Comparison of ENCODE assay signal across 19 cellular contexts in the genomic region with DNA sequence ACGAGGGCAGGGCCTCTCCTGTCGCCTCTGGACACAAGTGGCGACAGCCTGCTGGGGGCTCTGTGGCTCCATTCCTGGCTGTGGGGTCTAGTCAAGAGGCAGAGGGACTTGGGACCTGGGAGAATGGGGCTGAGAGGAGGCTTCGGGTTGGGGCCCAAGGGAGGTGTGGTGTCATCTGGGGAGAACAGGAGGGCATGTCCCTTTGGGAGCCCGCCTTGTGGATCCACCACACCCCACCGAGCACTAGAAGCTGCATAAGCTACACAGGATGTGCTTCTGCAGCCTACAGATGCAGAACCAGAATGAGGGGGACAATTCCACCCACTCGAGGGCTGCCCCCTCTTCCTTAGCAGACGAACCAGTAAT. TPM values are rescaled to one million over a fixed set of nuclear protein-coding genes. Genes with fewer than 3 reads are reported as not detected.
A peak's percentile ranks its signal among the peaks of the same experiment; 100 is the strongest.
DNase-seq lines count a peak whose midpoint lies in the region; ATAC-seq, FAIRE-seq and TF ChIP-seq lines count a peak whose summit lies in the region.
"Had no signal": no experiment of that assay in that cellular context is flagged by ENCODE, and none has a peak within 500 bp of the region (broad histone marks: within the 10 kb centered on the region; RNA-seq: fewer than 3 reads in every experiment).

No MANE protein-coding gene starts in this region.

- H3K4me3 ChIP-seq in left ventricle myocardium inferior: no peak overlapping the region
- H3K4me3 ChIP-seq in astrocyte (ENCODE audit: insufficient read depth, low read depth, low read length): no peak overlapping the region
- no peak overlapping the region for H3K4me3 ChIP-seq in muscle layer of duodenum (ENCODE audit: low read depth in 1 of 2, low read length in 2 of 2)
- no peak overlapping the region for H3K4me3 ChIP-seq in vagina
- no peak overlapping the region for H3K4me3 ChIP-seq in SJCRH30

- no peak for FAIRE-seq in astrocyte (lab: Jason Lieb, UNC)

- H3K27me3 ChIP-seq in left ventricle myocardium inferior (ENCODE audit: low read depth): no peaks in the 10 kb centered on the region
- H3K27me3 ChIP-seq in astrocyte (ENCODE audit: insufficient read depth, low read length): no peaks in the 10 kb centered on the region
- H3K27me3 ChIP-seq in muscle layer of duodenum (ENCODE audit: low read depth, low read length): no peaks in the 10 kb centered on the region
- H3K27me3 ChIP-seq in vagina: no peaks in the 10 kb centered on the region
- H3K27me3 ChIP-seq in SJCRH30: no peaks in the 10 kb centered on the region

- peaks cover 6% of the 10 kb centered on the region for H3K36me3 Mint-ChIP-seq in astrocyte (ENCODE audit: low read depth, unreplicated experiment)
- H3K36me3 Mint-ChIP-seq in activated T-cell treated with anti-CD3 and anti-CD28 coated beads, Interleukin-2, amount 50 U/mL, for 24 hours (ENCODE audit: low read depth): peaks cover 43% of the 10 kb centered on the region

- H3K27me3 Mint-ChIP-seq in astrocyte (ENCODE audit: low read depth, unreplicated experiment): peaks cover 12% of the 10 kb centered on the region
- H3K27me3 Mint-ChIP-seq in activated T-cell treated with anti-CD3 and anti-CD28 coated beads, Interleukin-2, amount 50 U/mL, for 24 hours: no peaks in the 10 kb centered on the region
- H3K27me3 Mint-ChIP-seq: activated CD4-positive, alpha-beta T cell treated with anti-CD3 and anti-CD28 coated beads, Interleukin-2, amount 10 ng/mL, durations not matched to agents 7 days and 5 days; activated naive CD8-positive, alpha-beta T cell treated with anti-CD3 and anti-CD28 coated beads for 36 hours had no signal

- TF ChIP-seq CTCF in left ventricle myocardium inferior (IDR thresholded peaks at IDR 0.05; ENCODE audit: borderline replicate concordance) (no peak), astrocyte (IDR thresholded peaks at IDR 0.05; ENCODE audit: insufficient read depth, low read depth, low read length) (no peak), vagina (IDR thresholded peaks at IDR 0.05) (no peak)

- peak; percentile 55 for DNase-seq in Right ventricle myocardium inferior (ENCODE audit: missing footprints)
- no peak for DNase-seq in left ventricle myocardium inferior
- no peak for DNase-seq in astrocyte (ENCODE audit: low read depth)
- no peak for DNase-seq in vagina (ENCODE audit: extremely low spot score in 2 of 2)
- no peak for DNase-seq in activated T-cell treated with anti-CD3 and anti-CD28 coated beads, Interleukin-2, amount 50 U/mL, for 24 hours
- DNase-seq in NCI-H774 (lab: John Stamatoyannopoulos, UW): no peak
- no peak for DNase-seq in SJCRH30
- DNase-seq: activated CD4-positive, alpha-beta T cell treated with anti-CD3 and anti-CD28 coated beads, Interleukin-2, amount 10 ng/mL, durations not matched to agents 7 days and 5 days; activated naive CD8-positive, alpha-beta T cell treated with anti-CD3 and anti-CD28 coated beads for 36 hours; activated T-cell treated with anti-CD3 and anti-CD28 coated beads, Interleukin-2, amount 50 U/mL, for 4 hours; cerebellar nuclear complex; COR-L47; NCI-H446 treated with DMSO at 0.1 percent for 48 hours had no signal

- H3K9me3 ChIP-seq in left ventricle myocardium inferior (replicated peaks) (no peaks in the 10 kb centered on the region), astrocyte (ENCODE audit: insufficient read depth, low read depth, low read length) (no peaks in the 10 kb centered on the region), muscle layer of duodenum (ENCODE audit: control insufficient read depth in 1 of 2, low read length in 2 of 2) (no peaks in the 10 kb centered on the region), vagina (no peaks in the 10 kb centered on the region), SJCRH30 (replicated peaks) (no peaks in the 10 kb centered on the region)

- peak overlapping the region; percentile 78 for H3K4me2 ChIP-seq in astrocyte (ENCODE audit: low read length)

- H3K36me3 ChIP-seq in left ventricle myocardium inferior (peaks cover 49% of the 10 kb centered on the region), astrocyte (ENCODE audit: insufficient read depth, low read length) (peaks cover 3% of the 10 kb centered on the region), muscle layer of duodenum (ENCODE audit: control insufficient read depth in 1 of 2, insufficient read depth in 2 of 2, low read length in 2 of 2) (peaks cover 7 to 17% of the 10 kb centered on the region in 2 donors), vagina (peaks cover 0 to 34% of the 10 kb centered on the region in 2 donors), SJCRH30 (peaks cover 8% of the 10 kb centered on the region)

- no peak overlapping the region for H3K27ac Mint-ChIP-seq in astrocyte (ENCODE audit: unreplicated experiment)
- no peak overlapping the region for H3K27ac Mint-ChIP-seq in activated T-cell treated with anti-CD3 and anti-CD28 coated beads, Interleukin-2, amount 50 U/mL, for 24 hours
- H3K27ac Mint-ChIP-seq: activated naive CD8-positive, alpha-beta T cell treated with anti-CD3 and anti-CD28 coated beads for 36 hours had no signal

- H3K79me2 ChIP-seq in astrocyte (ENCODE audit: insufficient read depth, low read length): peaks cover 20% of the 10 kb centered on the region
- H3K79me2 ChIP-seq: parathyroid adenoma had no signal

- intact Hi-C loops in Right ventricle myocardium inferior (cut with DNase I): no loop called here
- intact Hi-C loops in left ventricle myocardium inferior (cut with micrococcal nuclease): no loop called here
- intact Hi-C loops in vagina (cut with DNase I): no loop called here

- peaks cover 20% of the 10 kb centered on the region for H3K4me1 Mint-ChIP-seq in astrocyte (ENCODE audit: low read depth, unreplicated experiment)
- H3K4me1 Mint-ChIP-seq in activated T-cell treated with anti-CD3 and anti-CD28 coated beads, Interleukin-2, amount 50 U/mL, for 24 hours (ENCODE audit: low read depth): peaks cover 30% of the 10 kb centered on the region

- no peak overlapping the region for H3K4me3 Mint-ChIP-seq in astrocyte (ENCODE audit: unreplicated experiment)
- H3K4me3 Mint-ChIP-seq in activated T-cell treated with anti-CD3 and anti-CD28 coated beads, Interleukin-2, amount 50 U/mL, for 24 hours: no peak overlapping the region
- H3K4me3 Mint-ChIP-seq: activated CD4-positive, alpha-beta T cell treated with anti-CD3 and anti-CD28 coated beads, Interleukin-2, amount 10 ng/mL, durations not matched to agents 7 days and 5 days; activated naive CD8-positive, alpha-beta T cell treated with anti-CD3 and anti-CD28 coated beads for 36 hours; activated T-cell treated with anti-CD3 and anti-CD28 coated beads, Interleukin-2, amount 50 U/mL, for 4 hours had no signal

- H3K4me1 ChIP-seq in left ventricle myocardium inferior (peaks cover 42% of the 10 kb centered on the region), astrocyte (ENCODE audit: insufficient read depth, low read length) (peaks cover 49% of the 10 kb centered on the region), muscle layer of duodenum (ENCODE audit: control insufficient read depth in 1 of 2, insufficient read depth in 2 of 2, low read length in 2 of 2) (peaks cover 4 to 27% of the 10 kb centered on the region in 2 donors), vagina (peaks cover 65% of the 10 kb centered on the region), SJCRH30 (peaks cover 24% of the 10 kb centered on the region)
- H3K4me1 ChIP-seq: parathyroid adenoma had no signal

- H3K27ac ChIP-seq in left ventricle myocardium inferior (replicated peaks) (no peak overlapping the region), astrocyte (ENCODE audit: low read depth, low read length) (peak overlapping the region; percentile 78), muscle layer of duodenum (ENCODE audit: low read length) (peak overlapping the region; percentile 20), vagina (peak overlapping the region; percentile 90), SJCRH30 (no peak overlapping the region)
- H3K27ac ChIP-seq: HL-60, parathyroid adenoma had no signal

- peak overlapping the region; percentile 58 for H3K9ac ChIP-seq in astrocyte (ENCODE audit: low read length)
- H3K9ac ChIP-seq: parathyroid adenoma had no signal

- H3K9me3 Mint-ChIP-seq in astrocyte (ENCODE audit: unreplicated experiment): no peaks in the 10 kb centered on the region
- no peaks in the 10 kb centered on the region for H3K9me3 Mint-ChIP-seq in activated T-cell treated with anti-CD3 and anti-CD28 coated beads, Interleukin-2, amount 50 U/mL, for 24 hours
- H3K9me3 Mint-ChIP-seq: activated CD4-positive, alpha-beta T cell treated with anti-CD3 and anti-CD28 coated beads, Interleukin-2, amount 10 ng/mL, durations not matched to agents 7 days and 5 days; activated naive CD8-positive, alpha-beta T cell treated with anti-CD3 and anti-CD28 coated beads for 36 hours; activated T-cell treated with anti-CD3 and anti-CD28 coated beads, Interleukin-2, amount 50 U/mL, for 4 hours had no signal

- peak overlapping the region; percentile 43 for H2AFZ ChIP-seq in astrocyte (ENCODE audit: low read depth, low read length)
- H2AFZ ChIP-seq: parathyroid adenoma had no signal

- ATAC-seq in Right ventricle myocardium inferior: no peak
- ATAC-seq: activated T-cell treated with anti-CD3 and anti-CD28 coated beads, Interleukin-2, amount 50 U/mL, for 4 hours had no signal

- TF ChIP-seq POLR2A in vagina (IDR thresholded peaks at IDR 0.05): no peak

- H4K20me1 ChIP-seq in astrocyte (ENCODE audit: insufficient read depth, low read length): peaks cover 22% of the 10 kb centered on the region

RNA-seq across cellular contexts. Expression of a gene that starts 3.9 kb away (rescaled TPM):
- total RNA-seq in Right ventricle myocardium inferior (20.4 TPM), left ventricle myocardium inferior (20.6 TPM), astrocyte (69.2 and 89.0 TPM in 2 replicates), vagina (34.1 TPM)
- 38.4 and 42.6 TPM in 2 replicates for total RNA-seq in SJCRH30 (2014; rRNA removed; shearing (Covaris generic))

RNA-seq across cellular contexts. Expression of a gene that starts 5.6 kb away (rescaled TPM):
- total RNA-seq in Right ventricle myocardium inferior (13.6 TPM), left ventricle myocardium inferior (11.5 TPM), astrocyte (4.0 and 4.7 TPM in 2 replicates), vagina (13.3 TPM)
- 12.6 and 13.8 TPM in 2 replicates for total RNA-seq in SJCRH30 (2014; rRNA removed; shearing (Covaris generic))

RNA-seq across cellular contexts. Expression of a gene that starts 12.6 kb away (rescaled TPM):
- total RNA-seq in Right ventricle myocardium inferior (0.22 TPM), left ventricle myocardium inferior (0.25 TPM), astrocyte (0.41 and 0.43 TPM in 2 replicates), vagina (2.7 TPM)
- 69.7 and 71.0 TPM in 2 replicates for total RNA-seq in SJCRH30 (2014; rRNA removed; shearing (Covaris generic))

RNA-seq across cellular contexts. Expression of a gene that starts 29.0 kb away (rescaled TPM):
- total RNA-seq in Right ventricle myocardium inferior (2.7 TPM), left ventricle myocardium inferior (1.5 TPM), astrocyte (0.14 and 0.55 TPM in 2 replicates), vagina (4.9 TPM)
- 1.9 and 2.0 TPM in 2 replicates for total RNA-seq in SJCRH30 (2014; rRNA removed; shearing (Covaris generic))
- total RNA-seq: activated CD4-positive, alpha-beta T cell treated with anti-CD3 and anti-CD28 coated beads, Interleukin-2, amount 10 ng/mL, durations not matched to agents 7 days and 5 days; activated naive CD8-positive, alpha-beta T cell treated with anti-CD3 and anti-CD28 coated beads for 36 hours; G401; RPMI7951; T-helper 2 cell treated with Interferon-gamma antibody and Interleukin-4, amounts not matched to agents 100 ng/mL and 5 ng/mL, for 36 hours had no signal

RNA-seq across cellular contexts. Expression of a gene that starts 31.6 kb away (rescaled TPM):
- 143 TPM for total RNA-seq in Right ventricle myocardium inferior
- 130 TPM for total RNA-seq in left ventricle myocardium inferior
- 53.8 and 68.7 TPM in 2 replicates for total RNA-seq in astrocyte
- 152 TPM for total RNA-seq in vagina
- 12.6 and 13.4 TPM in 2 replicates for total RNA-seq in SJCRH30 (2014; rRNA removed; shearing (Covaris generic))

Comparison
In these comparisons a context has a peak if more than half of its experiments do, and no peak if none do; other contexts are left out.
1. H3K27ac ChIP-seq: peak in astrocyte (single experiment), muscle layer of duodenum (single experiment) and vagina (single experiment); none in left ventricle myocardium inferior (single experiment) and SJCRH30 (single experiment).
2. RNA of a gene that starts 12.6 kb away (total RNA-seq): 69.7 to 71.0 TPM in SJCRH30; 2.7 TPM in vagina (single experiment), 0.41 to 0.43 TPM in astrocyte, 0.25 TPM in left ventricle myocardium inferior (single experiment) and 0.22 TPM in Right ventricle myocardium inferior (single experiment); every median in the first group is over 10 times any median in the second.